Comparison of ENCODE assay signal across 2 cellular contexts in genomic region chr3:72572489-72573007, GRCh38.
A peak's percentile ranks its signal among the peaks of the same experiment; 100 is the strongest.
TF ChIP-seq lines count a peak whose summit lies in the region.

No MANE protein-coding gene starts in this region.

TF ChIP-seq in HepG2, 621 proteins besides CTCF, POLR2A, EP300 and RAD21 (continued from another document and continues in another):
- TF ChIP-seq ZNF652 (CRISPR knock-in tag; IDR thresholded peaks at IDR 0.05; ENCODE audit: borderline replicate concordance, low read depth), result no peak
- TF ChIP-seq ZNF326 (CRISPR knock-in tag; IDR thresholded peaks at IDR 0.05; ENCODE audit: borderline replicate concordance), result no peak
- no peak for TF ChIP-seq ARID4A (CRISPR knock-in tag; IDR thresholded peaks at IDR 0.05; ENCODE audit: borderline replicate concordance)
- no peak for TF ChIP-seq ZNF124 (CRISPR knock-in tag; IDR thresholded peaks at IDR 0.05)
- no peak for TF ChIP-seq ZNF563 (CRISPR knock-in tag; IDR thresholded peaks at IDR 0.05)
- no peak for TF ChIP-seq CREM (IDR thresholded peaks at IDR 0.05)
- no peak for TF ChIP-seq CREM (CRISPR knock-in tag; IDR thresholded peaks at IDR 0.05)
- no peak for TF ChIP-seq ZNF577 (CRISPR knock-in tag; IDR thresholded peaks at IDR 0.05; ENCODE audit: borderline replicate concordance, low read depth)
- no peak for TF ChIP-seq TERF1 (CRISPR knock-in tag; IDR thresholded peaks at IDR 0.05)
- TF ChIP-seq CEBPG (CRISPR knock-in tag; IDR thresholded peaks at IDR 0.05), result no peak
- TF ChIP-seq RFXANK (CRISPR knock-in tag; IDR thresholded peaks at IDR 0.05), result no peak
- TF ChIP-seq ZMYM3 (CRISPR knock-in tag; IDR thresholded peaks at IDR 0.05), result peak; percentile 23; the same call in 1 of the 2 replicates
- no peak for TF ChIP-seq AHR (CRISPR knock-in tag; IDR thresholded peaks at IDR 0.05)
- TF ChIP-seq PAXIP1 (CRISPR knock-in tag; conservative IDR thresholded peaks at IDR 0.05), result no peak
- no peak for TF ChIP-seq ZNF333 (CRISPR knock-in tag; IDR thresholded peaks at IDR 0.05; ENCODE audit: borderline replicate concordance)
- TF ChIP-seq FOXA3 (CRISPR knock-in tag; IDR thresholded peaks at IDR 0.05), result no peak
- TF ChIP-seq PLSCR1 (CRISPR knock-in tag; IDR thresholded peaks at IDR 0.05; ENCODE audit: borderline replicate concordance), result no peak
- no peak for TF ChIP-seq GATA4 (IDR thresholded peaks at IDR 0.05; ENCODE audit: borderline replicate concordance, low read depth)
- no peak for TF ChIP-seq ZSCAN9 (CRISPR knock-in tag; IDR thresholded peaks at IDR 0.05; ENCODE audit: borderline replicate concordance)
- TF ChIP-seq CERS6 (CRISPR knock-in tag; IDR thresholded peaks at IDR 0.05), result no peak

TF ChIP-seq in H1, 55 proteins besides CTCF, POLR2A, EP300 and RAD21 (continued from another document):
- no peak for TF ChIP-seq SIX5 (IDR thresholded peaks at IDR 0.05; ENCODE audit: low read depth, low read length)
- TF ChIP-seq CHD1 (IDR thresholded peaks at IDR 0.05; ENCODE audit: low read depth, low read length), result no peak
- no peak for TF ChIP-seq BRCA1 (IDR thresholded peaks at IDR 0.05; ENCODE audit: low read depth, low read length)
- no peak for TF ChIP-seq NRF1 (IDR thresholded peaks at IDR 0.05; ENCODE audit: low read depth, low read length)
